8 cellular contexts compared by ENCODE assay signal in genomic region chr12:108854055-108854452, GRCh38. TPM values are rescaled to one million over a fixed set of nuclear protein-coding genes. Genes with fewer than 3 reads are reported as not detected.
DNase-seq lines count a peak whose midpoint lies in the region; FAIRE-seq and TF ChIP-seq lines count a peak whose summit lies in the region.

No MANE protein-coding gene starts in this region.

- BruUV-seq in Calu3 (replicated peaks; lab: Mats Ljungman, UMichigan): TSS peak; percentile 22
- BruUV-seq in endothelial cell of umbilical vein (replicated peaks; lab: Mats Ljungman, UMichigan): no TSS peak

- H3K4me3 ChIP-seq in endothelial cell of umbilical vein (replicated peaks in 1 of 3; ENCODE audit: insufficient read depth in 1 of 3, low read depth in 1 of 3, low read length in 3 of 3) (no peak overlapping the region), parathyroid adenoma (ENCODE audit: low read depth, low read length) (no peak overlapping the region), neural progenitor cell (no peak overlapping the region)

- H3F3A ChIP-seq in neural progenitor cell (ENCODE audit: low read depth): peaks cover 22% of the 10 kb centered on the region

- H3K27me3 ChIP-seq in endothelial cell of umbilical vein (ENCODE audit: control insufficient read depth in 2 of 2, insufficient read depth in 2 of 2, low read length in 2 of 2) (no peaks in the 10 kb centered on the region), parathyroid adenoma (ENCODE audit: control insufficient read depth, insufficient read depth, low read length) (no peaks in the 10 kb centered on the region), neural progenitor cell (no peaks in the 10 kb centered on the region)

- H4K20me1 ChIP-seq in endothelial cell of umbilical vein (replicated peaks; ENCODE audit: control insufficient read depth, extremely low read depth, insufficient read depth, low read length) (no peaks in the 10 kb centered on the region), neural progenitor cell (ENCODE audit: low read depth) (peaks cover 4% of the 10 kb centered on the region)

- H3K4me1 ChIP-seq in endothelial cell of umbilical vein (ENCODE audit: control insufficient read depth, extremely low read depth, insufficient read depth, low read length) (peaks cover 59% of the 10 kb centered on the region), parathyroid adenoma (peaks cover 27% of the 10 kb centered on the region), neural progenitor cell (peaks cover 21% of the 10 kb centered on the region)

- H3K4me3 Mint-ChIP-seq in Calu3 (ENCODE audit: low read depth, unreplicated experiment) (peak overlapping the region; percentile 81), neural progenitor cell (no peak overlapping the region)

- H3K9me1 ChIP-seq in endothelial cell of umbilical vein (replicated peaks; ENCODE audit: control insufficient read depth, extremely low read depth, insufficient read depth, low read length): no peaks in the 10 kb centered on the region

- H3K4me2 ChIP-seq in endothelial cell of umbilical vein (ENCODE audit: insufficient read depth, low read length) (peak overlapping the region; percentile 41), parathyroid adenoma (ENCODE audit: low read length) (no peak overlapping the region), neural progenitor cell (no peak overlapping the region)

- H3K27ac ChIP-seq in endothelial cell of umbilical vein (ENCODE audit: insufficient read depth, low read depth, low read length) (peak overlapping the region; percentile 98), parathyroid adenoma (peak overlapping the region; percentile 92), neural progenitor cell (no peak overlapping the region)

- dilution Hi-C loops in endothelial cell of umbilical vein (cut with MboI; ENCODE audit: extremely low pct_ligation_motif_present, low sequenced_read_pairs): no loop called here

- H3K9ac ChIP-seq in endothelial cell of umbilical vein (replicated peaks; ENCODE audit: extremely low read depth, insufficient read depth, low read length): peak overlapping the region; percentile 98
- H3K9ac ChIP-seq in parathyroid adenoma: no peak overlapping the region
- no peak overlapping the region for H3K9ac ChIP-seq in neural progenitor cell

- no peak for FAIRE-seq in endothelial cell of umbilical vein (lab: Jason Lieb, UNC)

- H3K36me3 Mint-ChIP-seq in Calu3 (ENCODE audit: insufficient read depth, unreplicated experiment) (peaks cover 68% of the 10 kb centered on the region), neural progenitor cell (peaks cover 30% of the 10 kb centered on the region)

- peak; percentile 26 for TF ChIP-seq CTCF in Calu3 (IDR thresholded peaks at IDR 0.05; ENCODE audit: unreplicated experiment)
- peak; percentile 36 to 45 for TF ChIP-seq CTCF in endothelial cell of umbilical vein (IDR thresholded peaks at IDR 0.05; ENCODE audit: extremely low read depth in 1 of 2, insufficient read depth in 1 of 2, low read depth in 1 of 2, low read length in 2 of 2)
- peak; percentile 29 for TF ChIP-seq CTCF in parathyroid adenoma (IDR thresholded peaks at IDR 0.05)
- TF ChIP-seq CTCF in neural progenitor cell (IDR thresholded peaks at IDR 0.05): no peak

- H3K4me1 Mint-ChIP-seq in Calu3 (ENCODE audit: low read depth, unreplicated experiment): peaks cover 35% of the 10 kb centered on the region
- peaks cover 48% of the 10 kb centered on the region for H3K4me1 Mint-ChIP-seq in neural progenitor cell

- H2AFZ ChIP-seq in endothelial cell of umbilical vein (ENCODE audit: low read depth, low read length) (no peak overlapping the region), parathyroid adenoma (no peak overlapping the region), neural progenitor cell (replicated peaks) (no peak overlapping the region)

- TF ChIP-seq POLR2A in endothelial cell of umbilical vein (IDR thresholded peaks at IDR 0.05; ENCODE audit: low read depth, low read length): no peak

- DNase-seq in Calu3: peak; percentile 28
- DNase-seq in NCI-H524 treated with DMSO at 0.1 percent for 48 hours (lab: John Stamatoyannopoulos, UW): peak; percentile 25
- DNase-seq in endothelial cell of umbilical vein (ENCODE audit: low read depth, low spot score): no peak
- DNase-seq in posterior vena cava (ENCODE audit: low spot score): no peak
- DNase-seq in cerebellar nuclear complex (lab: John Stamatoyannopoulos, UW): no peak
- no peak for DNase-seq in activated CD4-positive, alpha-beta T cell treated with anti-CD3 and anti-CD28 coated beads, Interleukin-2, amount 50 U/mL, for 48 hours
- DNase-seq in neural progenitor cell (ENCODE audit: low spot score): no peak

- peak overlapping the region; percentile 40 for H3K27ac Mint-ChIP-seq in Calu3 (ENCODE audit: unreplicated experiment)
- no peak overlapping the region for H3K27ac Mint-ChIP-seq in neural progenitor cell

- H3K36me3 ChIP-seq in endothelial cell of umbilical vein (ENCODE audit: control insufficient read depth in 2 of 2, extremely low read depth in 1 of 2, insufficient read depth in 2 of 2, low read length in 2 of 2) (no peaks in the 10 kb centered on the region), parathyroid adenoma (ENCODE audit: control insufficient read depth, insufficient read depth, low read length) (no peaks in the 10 kb centered on the region), neural progenitor cell (no peaks in the 10 kb centered on the region)

- CTCF ChIA-PET in Calu3 (lab: Charles Lee) (no interaction called here), endothelial cell of umbilical vein (lab: Charles Lee) (interaction anchor here (1.7 to 1.9 kb wide), 2 partner anchors 28 to 190 kb away, joined by 7 to 22 read pairs; no protein-coding TSS in a partner anchor)

- POLR2A ChIA-PET in endothelial cell of umbilical vein (lab: Charles Lee): no interaction called here

- H3K9me3 ChIP-seq in endothelial cell of umbilical vein (replicated peaks; ENCODE audit: control insufficient read depth, insufficient read depth, low read length) (no peaks in the 10 kb centered on the region), parathyroid adenoma (ENCODE audit: control insufficient read depth, low read length) (no peaks in the 10 kb centered on the region), neural progenitor cell (ENCODE audit: low read depth) (peaks cover 7% of the 10 kb centered on the region)

- peaks cover 2% of the 10 kb centered on the region for H3K9me3 Mint-ChIP-seq in Calu3 (ENCODE audit: low read depth, unreplicated experiment)
- peaks cover 2% of the 10 kb centered on the region for H3K9me3 Mint-ChIP-seq in neural progenitor cell

- H3K79me2 ChIP-seq in endothelial cell of umbilical vein (ENCODE audit: control insufficient read depth, insufficient read depth, low read length): peaks cover 40% of the 10 kb centered on the region
- peaks cover 27% of the 10 kb centered on the region for H3K79me2 ChIP-seq in parathyroid adenoma
- peaks cover 47% of the 10 kb centered on the region for H3K79me2 ChIP-seq in neural progenitor cell (ENCODE audit: low read depth)

- H3K27me3 Mint-ChIP-seq in Calu3 (ENCODE audit: unreplicated experiment): no peaks in the 10 kb centered on the region
- H3K27me3 Mint-ChIP-seq in neural progenitor cell (ENCODE audit: insufficient read depth, low read depth): peaks cover 15% of the 10 kb centered on the region

- intact Hi-C loops in Calu3 (cut with micrococcal nuclease; ENCODE audit: unreplicated experiment): loop anchor here (2.0 kb wide), 1 partner anchor 15 kb away; no protein-coding TSS in a partner anchor
- intact Hi-C loops in endothelial cell of umbilical vein (cut with micrococcal nuclease): loop anchor here (1.0 to 5.0 kb wide), 13 partner anchors 16 to 608 kb away; partner anchors contain the start of genes ALKBH2 and FICD
- intact Hi-C loops in posterior vena cava (cut with DNase I): loop anchor here in 1 of 2 donors (5.0 kb wide), 1 partner anchor 47 kb away; no protein-coding TSS in a partner anchor

TF ChIP-seq in endothelial cell of umbilical vein, 7 proteins besides CTCF, POLR2A, EP300 and RAD21 (continues in another document):
- no peak for TF ChIP-seq MYC (IDR thresholded peaks at IDR 0.05; ENCODE audit: low read depth, low read length)
- no peak for TF ChIP-seq JUN (IDR thresholded peaks at IDR 0.05; ENCODE audit: borderline replicate concordance, insufficient read depth, insufficient read length, low read depth)
- no peak for TF ChIP-seq EZH2 (IDR thresholded peaks at IDR 0.05; ENCODE audit: borderline replicate concordance, low read depth, low read length, severe bottlenecking)
- no peak for TF ChIP-seq FOS (IDR thresholded peaks at IDR 0.05; ENCODE audit: borderline replicate concordance, insufficient read depth, low read length)
- TF ChIP-seq POLR2AphosphoS5 (IDR thresholded peaks at IDR 0.05; ENCODE audit: insufficient read depth, low read depth, low read length): no peak
- no peak for TF ChIP-seq GATA2 (IDR thresholded peaks at IDR 0.05; ENCODE audit: insufficient read depth, insufficient read length, low read depth, low read length)

RNA-seq across cellular contexts. Expression of gene SSH1, which starts 3.3 kb away (rescaled TPM):
- 38.1 and 42.9 TPM in 2 replicates for total RNA-seq in Calu3 (2022)
- total RNA-seq in endothelial cell of umbilical vein: 57.5 and 71.4 TPM in 2 replicates
- 20.2 and 20.6 TPM in 2 replicates for polyA plus RNA-seq in endothelial cell of umbilical vein
- polyA plus RNA-seq in endothelial cell of umbilical vein (2011; cell fraction: cytosol; rRNA removed): 14.9 and 18.6 TPM in 2 replicates
- polyA plus RNA-seq in endothelial cell of umbilical vein (2011; cell fraction: nucleus; rRNA removed): 81.2 and 96.3 TPM in 2 replicates
- polyA plus RNA-seq in endothelial cell of umbilical vein (2012): 24.5 and 25.2 TPM in 2 replicates
- 93.7 and 104 TPM in 2 replicates for polyA minus RNA-seq in endothelial cell of umbilical vein
- polyA minus RNA-seq in endothelial cell of umbilical vein (2011; cell fraction: cytosol; rRNA and poly(A)+ RNA removed): 11.3 TPM
- polyA minus RNA-seq in endothelial cell of umbilical vein (2011; cell fraction: nucleus; rRNA and poly(A)+ RNA removed): 107 and 110 TPM in 2 replicates
- 10 to 100 TPM; 34.7 to 43.9 TPM for total RNA-seq in posterior vena cava
- 8.4 and 10.2 TPM in 2 replicates for total RNA-seq in neural progenitor cell (ENCODE audit: low replicate concordance)

RNA-seq across cellular contexts. Expression of gene DAO, which starts 25.8 kb away (rescaled TPM):
- total RNA-seq in Calu3 (2022) (not detected in 2 replicates), endothelial cell of umbilical vein (not detected in 2 replicates), posterior vena cava (under 1 TPM in 1 of 2 donors, not detected in 1; 0.28 TPM), neural progenitor cell (ENCODE audit: low replicate concordance) (not detected in 2 replicates)
- not detected in 2 replicates for polyA plus RNA-seq in endothelial cell of umbilical vein
- not detected in 2 replicates for polyA plus RNA-seq in endothelial cell of umbilical vein (2011; cell fraction: cytosol; rRNA removed)
- polyA plus RNA-seq in endothelial cell of umbilical vein (2011; cell fraction: nucleus; rRNA removed): not detected in 2 replicates
- polyA plus RNA-seq in endothelial cell of umbilical vein (2012): not detected in 2 replicates
- polyA minus RNA-seq in endothelial cell of umbilical vein: not detected in 2 replicates
- not detected for polyA minus RNA-seq in endothelial cell of umbilical vein (2011; cell fraction: cytosol; rRNA and poly(A)+ RNA removed)
- polyA minus RNA-seq in endothelial cell of umbilical vein (2011; cell fraction: nucleus; rRNA and poly(A)+ RNA removed): not detected in 2 replicates

Comparison
In these comparisons a context has a peak if more than half of its experiments do, and no peak if none do; other contexts are left out.
1. DNase-seq: peak in Calu3 (single experiment) and NCI-H524 treated with DMSO at 0.1 percent for 48 hours (single experiment); none in endothelial cell of umbilical vein (single experiment), posterior vena cava (single experiment), cerebellar nuclear complex (0 of 2), activated CD4-positive, alpha-beta T cell treated with anti-CD3 and anti-CD28 coated beads, Interleukin-2, amount 50 U/mL, for 48 hours (0 of 2) and neural progenitor cell (single experiment).